Comparison of ENCODE assay signal across 25 cellular contexts in the genomic region with DNA sequence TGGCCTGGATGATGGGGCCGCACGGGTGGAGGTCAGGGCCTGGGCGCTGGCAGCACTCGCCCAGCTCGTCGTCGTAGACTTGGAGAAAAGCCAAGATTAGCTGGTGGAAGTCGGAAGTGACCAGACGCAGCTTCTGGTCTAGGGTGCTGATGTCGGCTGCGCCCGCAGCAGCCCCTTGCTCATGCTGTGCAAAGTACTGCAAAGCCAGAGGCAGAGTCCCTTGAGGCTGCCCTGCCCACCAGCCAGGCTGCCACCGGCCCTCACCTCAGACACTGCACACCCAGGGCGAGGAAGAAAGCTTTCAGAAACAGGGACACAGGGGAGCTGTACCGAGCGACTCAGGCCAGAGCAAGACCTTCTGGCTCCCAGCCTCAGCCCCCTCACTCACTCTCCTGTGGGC. TPM values are rescaled to one million over a fixed set of nuclear protein-coding genes. Genes with fewer than 3 reads are reported as not detected.
DNase-seq lines count a peak whose midpoint lies in the region; ATAC-seq, FAIRE-seq and TF ChIP-seq lines count a peak whose summit lies in the region.
"Had no signal": no experiment of that assay in that cellular context is flagged by ENCODE, and none has a peak within 500 bp of the region (broad histone marks: within the 10 kb centered on the region; RNA-seq: fewer than 3 reads in every experiment).

No MANE protein-coding gene starts in this region.

- no peak overlapping the region for H2BK5ac ChIP-seq in H9 (ENCODE audit: insufficient read length, low read length)

- TF ChIP-seq EP300 in GM12878 (IDR thresholded peaks at IDR 0.05; ENCODE audit: borderline replicate concordance in 1 of 2, control insufficient read depth in 1 of 2, low read depth in 2 of 2, low read length in 2 of 2): no peak

- no peak overlapping the region for H4K91ac ChIP-seq in H9 (ENCODE audit: insufficient read length, low read depth, low read length)

- H2BK12ac ChIP-seq in H9 (ENCODE audit: insufficient read length, low read depth, low read length): no peak overlapping the region

- H3K36me3 ChIP-seq in BE2C (no peaks in the 10 kb centered on the region; the same call in 1 of the 2 replicates), GM12878 (ENCODE audit: control insufficient read depth in 2 of 2, insufficient read depth in 2 of 2, low read length in 1 of 2) (peaks cover 0 to 2% of the 10 kb centered on the region in 2 experiments; a peak in 2 of 4 replicates), esophagus squamous epithelium (peaks cover 0 to 36% (median 0%) of the 10 kb centered on the region in 3 donors)

- H2AK5ac ChIP-seq in H9 (ENCODE audit: insufficient read length, low read length): no peak overlapping the region

- POLR2A ChIA-PET in GM12878 (lab: Charles Lee): no interaction called here

- SMC1A ChIA-PET in GM12878 (lab: Charles Lee; ENCODE audit: uncharacterized antibody, unreplicated experiment): no interaction called here

- no TSS peak for BruUV-seq in GM12878 (replicated peaks; lab: Mats Ljungman, UMichigan)

- ATAC-seq in GM12878 (no peak), HG03460 (IDR thresholded peaks at IDR 0.05; ENCODE audit: unreplicated experiment) (no peak)

- H3K23ac ChIP-seq in H9 (ENCODE audit: insufficient read length, low read depth, low read length): no peak overlapping the region

- H4K20me1 ChIP-seq in GM12878 (ENCODE audit: control insufficient read depth, insufficient read depth) (no peaks in the 10 kb centered on the region), H9 (ENCODE audit: control insufficient read depth, insufficient read depth, insufficient read length) (no peaks in the 10 kb centered on the region)

- H3K27me3 Mint-ChIP-seq in H9 (ENCODE audit: low read depth): no peaks in the 10 kb centered on the region
- H3K27me3 Mint-ChIP-seq: CD4-positive, CD25-positive, alpha-beta regulatory T cell had no signal

- no peak overlapping the region for H2BK15ac ChIP-seq in H9 (ENCODE audit: low read depth, low read length)

- H3K4me1 ChIP-seq in BE2C (no peaks in the 10 kb centered on the region), GM12878 (ENCODE audit: control insufficient read depth, insufficient read depth, low read length) (no peaks in the 10 kb centered on the region), esophagus squamous epithelium (peaks cover 0 to 10% (median 0%) of the 10 kb centered on the region in 3 donors), H9 (ENCODE audit: insufficient read depth, low read length) (no peaks in the 10 kb centered on the region)

- 81% methylated on average over 16 of the region's 16 CpGs for WGBS in GM12878 (ENCODE audit: insufficient coverage, insufficient replicate concordance, low lambda C conversion rate, missing lambda C conversion rate)
- 67% methylated on average over 3 of the region's 16 CpGs; no CpG with 5 or more reads in 1 of the 2 donors for WGBS in esophagus squamous epithelium, 2 donors
- no CpG with 5 or more reads among the region's 16 CpGs for WGBS in H9 (ENCODE audit: extremely low coverage, insufficient read length, low lambda C conversion rate)

- no peak overlapping the region for H3K27ac Mint-ChIP-seq in H9
- H3K27ac Mint-ChIP-seq: CD4-positive, CD25-positive, alpha-beta regulatory T cell; CD8-positive, alpha-beta memory T cell had no signal

- no peak overlapping the region for H3K14ac ChIP-seq in H9 (ENCODE audit: insufficient read depth, low read length)

- TF ChIP-seq POLR2A in GM12878 (IDR thresholded peaks at IDR 0.05; ENCODE audit: low read depth, low read length) (no peak), esophagus squamous epithelium (IDR thresholded peaks at IDR 0.05) (no peak)

- no peak overlapping the region for H4K5ac ChIP-seq in H9 (ENCODE audit: insufficient read length, low read depth, low read length)

- TF ChIP-seq CTCF in BE2C (IDR thresholded peaks at IDR 0.05; ENCODE audit: low read depth, low read length): no peak
- TF ChIP-seq CTCF in GM12878 (IDR thresholded peaks at IDR 0.05 in 2 of 3, conservative IDR thresholded peaks at IDR 0.05 in 1 of 3; ENCODE audit: control insufficient read depth in 2 of 3, extremely low read depth in 1 of 3, insufficient read depth in 1 of 3, low read depth in 3 of 3, low read length in 3 of 3): no peak
- no peak for TF ChIP-seq CTCF in esophagus squamous epithelium (IDR thresholded peaks at IDR 0.05)
- no peak for TF ChIP-seq CTCF in H9 (conservative IDR thresholded peaks at IDR 0.05)

- intact Hi-C loops in GM12878 (cut with micrococcal nuclease; ENCODE audit: unreplicated experiment): no loop called here
- intact Hi-C loops in esophagus squamous epithelium (cut with DNase I): no loop called here

- H3K23me2 ChIP-seq in H9 (ENCODE audit: insufficient read length, low read depth, low read length, poor library complexity, severe bottlenecking): no peaks in the 10 kb centered on the region

- H2BK120ac ChIP-seq in H9 (ENCODE audit: low read depth, low read length, poor library complexity, severe bottlenecking): no peak overlapping the region

- H3K18ac ChIP-seq in H9 (ENCODE audit: insufficient read length, low read depth, low read length): no peak overlapping the region

- no peak overlapping the region for H3K56ac ChIP-seq in H9 (ENCODE audit: insufficient read length, low read depth, low read length)

- H3K36me3 Mint-ChIP-seq in H9 (ENCODE audit: insufficient read depth in 1 of 3, low read depth in 3 of 3): peaks cover 27 to 57% (median 38%) of the 10 kb centered on the region in 3 experiments

- no peaks in the 10 kb centered on the region for H3K79me2 ChIP-seq in GM12878 (ENCODE audit: control insufficient read depth, insufficient read depth, low read length)
- H3K79me2 ChIP-seq in H9 (ENCODE audit: insufficient read depth, low read length): no peaks in the 10 kb centered on the region

- TF ChIP-seq RAD21 in GM12878 (IDR thresholded peaks at IDR 0.05; ENCODE audit: insufficient read depth, low read depth, low read length): no peak

- no peak overlapping the region for H3K4me3 Mint-ChIP-seq in H9
- H3K4me3 Mint-ChIP-seq: CD4-positive, CD25-positive, alpha-beta regulatory T cell; CD8-positive, alpha-beta memory T cell had no signal

- H2AFZ ChIP-seq in GM12878 (ENCODE audit: control insufficient read depth, low read depth, low read length) (no peak overlapping the region), H9 (ENCODE audit: low read length) (no peak overlapping the region)

- no peak overlapping the region for H2BK20ac ChIP-seq in H9 (ENCODE audit: low read depth, low read length, poor library complexity, severe bottlenecking)

- H3K4me2 ChIP-seq in GM12878 (ENCODE audit: control insufficient read depth, insufficient read depth) (no peak overlapping the region), H9 (ENCODE audit: insufficient read depth, insufficient read length, low read length) (no peak overlapping the region)

- FAIRE-seq in GM12878 (lab: Jason Lieb, UNC): no peak
- FAIRE-seq: G401.6, GM12892, GM18507, H1, HTR-8/SVneo had no signal

- H3K9me3 ChIP-seq in BE2C (no peaks in the 10 kb centered on the region), GM12878 (replicated peaks; ENCODE audit: control insufficient read depth, insufficient read depth, low read length) (no peaks in the 10 kb centered on the region), esophagus squamous epithelium (no peaks in the 10 kb centered on the region), H9 (ENCODE audit: control insufficient read depth, low read depth, low read length) (peaks cover 44% of the 10 kb centered on the region)
- H3K9me3 ChIP-seq: BLaER1 treated with 17β-estradiol and CSF1 and Interleukin-3, amounts not matched to agents 10 nM and 100 nM had no signal

- DNase-seq in BE2C (peak; percentile 33), NCI-H2196 (lab: John Stamatoyannopoulos, UW; ENCODE audit: unreplicated experiment) (peak; percentile 40), GM12878 (ENCODE audit: low read depth, low spot score) (no peak), epithelial cell of prostate (ENCODE audit: low read depth, low spot score) (no peak), esophagus squamous epithelium (lab: John Stamatoyannopoulos, UW) (no peak), SK-N-DZ (ENCODE audit: low spot score) (no peak), H9 (no peak)
- DNase-seq: 8988T; CD4-positive, CD25-positive, alpha-beta regulatory T cell; CD8-positive, alpha-beta memory T cell; COR-L47; DMS 273 treated with DMSO at 0.1 percent for 48 hours; HCEC 1CT; IMR-90; KBM-7 had no signal

- H3K4me3 ChIP-seq in BE2C (ENCODE audit: low read depth, low read length) (no peak overlapping the region), GM12878 (no peak overlapping the region), esophagus squamous epithelium (no peak overlapping the region)
- H3K4me3 ChIP-seq: BLaER1 treated with 17β-estradiol and CSF1 and Interleukin-3, amounts not matched to agents 10 nM and 100 nM had no signal

- H3K4me1 Mint-ChIP-seq in H9: no peaks in the 10 kb centered on the region
- H3K4me1 Mint-ChIP-seq: CD4-positive, CD25-positive, alpha-beta regulatory T cell; CD8-positive, alpha-beta memory T cell had no signal

- H3K4ac ChIP-seq in H9 (ENCODE audit: low read depth, low read length): no peak overlapping the region

- no peaks in the 10 kb centered on the region for H3K79me1 ChIP-seq in H9 (ENCODE audit: insufficient read depth, low read depth, low read length, poor library complexity, severe bottlenecking)

- no peak overlapping the region for H3T11ph ChIP-seq in H9 (ENCODE audit: low read length)

- H3K27ac ChIP-seq in GM12878 (ENCODE audit: control insufficient read depth, insufficient read depth) (no peak overlapping the region), epithelial cell of prostate (peak overlapping the region; percentile 36), esophagus squamous epithelium (no peak overlapping the region), H9 (ENCODE audit: insufficient read length, low read depth, low read length) (no peak overlapping the region)
- H3K27ac ChIP-seq: BLaER1 treated with 17β-estradiol and CSF1 and Interleukin-3, amounts not matched to agents 10 nM and 100 nM; HL-60 had no signal

- H3K9me3 Mint-ChIP-seq in H9: peaks cover 73 to 84% of the 10 kb centered on the region in 2 experiments
- H3K9me3 Mint-ChIP-seq: CD4-positive, CD25-positive, alpha-beta regulatory T cell; CD8-positive, alpha-beta memory T cell had no signal

- RAD21 ChIA-PET in GM12878 (lab: Charles Lee; ENCODE audit: unreplicated experiment): no interaction called here

- CTCF ChIA-PET in GM12878 (lab: Yijun Ruan, JAX): no interaction called here

- no peaks in the 10 kb centered on the region for H3K27me3 ChIP-seq in BE2C
- no peaks in the 10 kb centered on the region for H3K27me3 ChIP-seq in GM12878 (replicated peaks in 1 of 2; ENCODE audit: control insufficient read depth in 2 of 2, insufficient read depth in 2 of 2, low read length in 1 of 2)
- H3K27me3 ChIP-seq in esophagus squamous epithelium: no peaks in the 10 kb centered on the region
- H3K27me3 ChIP-seq in H9 (ENCODE audit: insufficient read depth, low read length): no peaks in the 10 kb centered on the region

- in situ Hi-C loops in GM12878 (cut with MboI): no loop called here

- H3K9ac ChIP-seq in GM12878 (ENCODE audit: control insufficient read depth, insufficient read depth, low read length) (no peak overlapping the region), H9 (ENCODE audit: extremely low read depth, insufficient read length, low read length) (no peak overlapping the region)

- no peak overlapping the region for H4K8ac ChIP-seq in H9 (replicated peaks; ENCODE audit: insufficient read length, low read depth, low read length)

RNA-seq across cellular contexts. Expression of gene TREX2, which starts 9.7 kb away (rescaled TPM):
- polyA plus RNA-seq in BE2C (2012; ENCODE audit: insufficient read depth, insufficient read length, low read depth): 4.6 TPM
- 1.9 and 3.4 TPM in 2 replicates for total RNA-seq in GM12878 (2013; cell fraction: nucleolus; rRNA removed)
- total RNA-seq in GM12878 (2014; rRNA removed): 0.65 and 0.85 TPM in 2 replicates
- 0.23 TPM in 1 of 2 replicates, not detected in the other for total RNA-seq in GM12878 (2014; rRNA removed; fragmentation: Illumina TruSeq; extraction: Trizol)
- 0.80 and 1.1 TPM in 2 replicates for total RNA-seq in GM12878 (2021)
- polyA plus RNA-seq in GM12878 (2011; ENCODE audit: low read depth): 0.21 TPM
- polyA plus RNA-seq in GM12878 (2011; rRNA removed): 0.14 TPM in 1 of 2 replicates, not detected in the other
- 0.27 and 0.62 TPM in 2 replicates for polyA plus RNA-seq in GM12878 (2011; cell fraction: cytosol; rRNA removed)
- 2.8 and 5.9 TPM in 2 replicates for polyA plus RNA-seq in GM12878 (2011; cell fraction: nucleus; rRNA removed)
- polyA plus RNA-seq in GM12878 (2012): 0.27 and 0.29 TPM in 2 replicates
- polyA plus RNA-seq in GM12878 (2014; fragmentation: Illumina TruSeq; extraction: Trizol): 0.09 TPM in 1 of 2 replicates, not detected in the other
- polyA plus RNA-seq in GM12878 (2014; fragmentation: Nextera tagmentation; extraction: Ambion mirVana): not detected
- polyA plus RNA-seq in GM12878 (2014; rRNA removed): 0.84 and 0.97 TPM in 2 replicates
- under 1 TPM; 0.50 to 0.60 TPM for polyA plus RNA-seq in GM12878 (2016; fragmentation: Nextera tagmentation; extraction: Ambion mirVana)
- polyA minus RNA-seq in GM12878 (2011; rRNA and poly(A)+ RNA removed): 0.46 TPM in 1 of 2 replicates, not detected in the other
- 0.80 and 0.83 TPM in 2 replicates for polyA minus RNA-seq in GM12878 (2011; cell fraction: cytosol; rRNA and poly(A)+ RNA removed)
- polyA minus RNA-seq in GM12878 (2011; cell fraction: nucleus; rRNA and poly(A)+ RNA removed): 1.6 and 5.4 TPM in 2 replicates
- 1 to 10 TPM; 1.4 to 6.6 (median 4.3) TPM for total RNA-seq in esophagus squamous epithelium
- polyA plus RNA-seq in SK-N-DZ (2014; cell fraction: cytosol; rRNA removed): not detected in 2 replicates
- 1.7 and 5.4 TPM in 2 replicates for polyA plus RNA-seq in SK-N-DZ (2014; cell fraction: nucleus; rRNA removed)
- 1.1 and 1.3 TPM in 2 replicates for total RNA-seq in H9 (2021)
- polyA plus RNA-seq: AG04450 had no signal

RNA-seq across cellular contexts. Expression of gene HAUS7, which starts 14.8 kb away (rescaled TPM):
- polyA plus RNA-seq in BE2C (2012; ENCODE audit: insufficient read depth, insufficient read length, low read depth): 81.5 TPM
- total RNA-seq in GM12878 (2013; cell fraction: nucleolus; rRNA removed): 11.0 and 11.4 TPM in 2 replicates
- 20.5 and 26.2 TPM in 2 replicates for total RNA-seq in GM12878 (2014; rRNA removed)
- 22.1 and 22.7 TPM in 2 replicates for total RNA-seq in GM12878 (2014; rRNA removed; fragmentation: Illumina TruSeq; extraction: Trizol)
- 40.5 and 44.5 TPM in 2 replicates for total RNA-seq in GM12878 (2021)
- polyA plus RNA-seq in GM12878 (2011; ENCODE audit: low read depth): 5.0 TPM
- 12.7 and 20.3 TPM in 2 replicates for polyA plus RNA-seq in GM12878 (2011; rRNA removed)
- polyA plus RNA-seq in GM12878 (2011; cell fraction: cytosol; rRNA removed): 39.1 and 47.7 TPM in 2 replicates
- polyA plus RNA-seq in GM12878 (2011; cell fraction: nucleus; rRNA removed): 52.3 and 76.7 TPM in 2 replicates
- 15.2 and 15.5 TPM in 2 replicates for polyA plus RNA-seq in GM12878 (2012)
- polyA plus RNA-seq in GM12878 (2014; fragmentation: Illumina TruSeq; extraction: Trizol): 8.0 and 16.6 TPM in 2 replicates
- polyA plus RNA-seq in GM12878 (2014; fragmentation: Nextera tagmentation; extraction: Ambion mirVana): 10 to 100 TPM in 1 of 2 experiments, 1 to 10 TPM in 1; 6.7 to 15.6 TPM
- polyA plus RNA-seq in GM12878 (2014; rRNA removed): 36.5 and 45.2 TPM in 2 replicates
- 10 to 100 TPM; 61.0 to 63.3 TPM for polyA plus RNA-seq in GM12878 (2016; fragmentation: Nextera tagmentation; extraction: Ambion mirVana)
- 20.2 and 37.0 TPM in 2 replicates for polyA minus RNA-seq in GM12878 (2011; rRNA and poly(A)+ RNA removed)
- polyA minus RNA-seq in GM12878 (2011; cell fraction: cytosol; rRNA and poly(A)+ RNA removed): 7.1 and 10.3 TPM in 2 replicates
- 12.3 and 16.2 TPM in 2 replicates for polyA minus RNA-seq in GM12878 (2011; cell fraction: nucleus; rRNA and poly(A)+ RNA removed)
- total RNA-seq in esophagus squamous epithelium: 10 to 100 TPM in 3 of 4 donors, 1 to 10 TPM in 1; 8.8 to 21.0 (median 12.1) TPM
- 59.1 and 84.3 TPM in 2 replicates for polyA plus RNA-seq in SK-N-DZ (2014; cell fraction: cytosol; rRNA removed)
- polyA plus RNA-seq in SK-N-DZ (2014; cell fraction: nucleus; rRNA removed): 76.1 and 108 TPM in 2 replicates
- 43.1 and 45.3 TPM in 2 replicates for total RNA-seq in H9 (2021)

RNA-seq across cellular contexts. Expression of gene BGN, which starts 39.2 kb away (rescaled TPM):
- 54.0 TPM for polyA plus RNA-seq in BE2C (2012; ENCODE audit: insufficient read depth, insufficient read length, low read depth)
- not detected in 2 replicates for total RNA-seq in GM12878 (2013; cell fraction: nucleolus; rRNA removed)
- not detected in 2 replicates for total RNA-seq in GM12878 (2014; rRNA removed)
- total RNA-seq in GM12878 (2014; rRNA removed; fragmentation: Illumina TruSeq; extraction: Trizol): not detected in 2 replicates
- total RNA-seq in GM12878 (2021): 0.18 and 0.27 TPM in 2 replicates
- not detected for polyA plus RNA-seq in GM12878 (2011; ENCODE audit: low read depth)
- not detected in 2 replicates for polyA plus RNA-seq in GM12878 (2011; rRNA removed)
- not detected in 2 replicates for polyA plus RNA-seq in GM12878 (2011; cell fraction: cytosol; rRNA removed)
- polyA plus RNA-seq in GM12878 (2011; cell fraction: nucleus; rRNA removed): not detected in 2 replicates
- polyA plus RNA-seq in GM12878 (2012): not detected in 2 replicates
- not detected in 2 replicates for polyA plus RNA-seq in GM12878 (2014; fragmentation: Illumina TruSeq; extraction: Trizol)
- not detected for polyA plus RNA-seq in GM12878 (2014; fragmentation: Nextera tagmentation; extraction: Ambion mirVana)
- not detected in 2 replicates for polyA plus RNA-seq in GM12878 (2014; rRNA removed)
- polyA plus RNA-seq in GM12878 (2016; fragmentation: Nextera tagmentation; extraction: Ambion mirVana): under 1 TPM; 0.06 to 0.12 TPM
- not detected in 2 replicates for polyA minus RNA-seq in GM12878 (2011; rRNA and poly(A)+ RNA removed)
- polyA minus RNA-seq in GM12878 (2011; cell fraction: cytosol; rRNA and poly(A)+ RNA removed): not detected in 2 replicates
- not detected in 2 replicates for polyA minus RNA-seq in GM12878 (2011; cell fraction: nucleus; rRNA and poly(A)+ RNA removed)
- 10 to 100 TPM in 3 of 4 donors, 1 to 10 TPM in 1; 6.7 to 26.7 (median 15.7) TPM for total RNA-seq in esophagus squamous epithelium
- polyA plus RNA-seq in SK-N-DZ (2014; cell fraction: cytosol; rRNA removed): 0.13 TPM in 2 replicates
- 0.72 TPM in 1 of 2 replicates, not detected in the other for polyA plus RNA-seq in SK-N-DZ (2014; cell fraction: nucleus; rRNA removed)
- total RNA-seq in H9 (2021): 1.2 and 1.5 TPM in 2 replicates
- total RNA-seq: CD4-positive, CD25-positive, alpha-beta regulatory T cell; CD8-positive, alpha-beta memory T cell had no signal
- polyA plus RNA-seq: CD4-positive, CD25-positive, alpha-beta regulatory T cell; CD8-positive, alpha-beta memory T cell had no signal

RNA-seq across cellular contexts. Expression of gene ZFP92, which starts 44.3 kb away (rescaled TPM):
- 0.76 TPM for polyA plus RNA-seq in BE2C (2012; ENCODE audit: insufficient read depth, insufficient read length, low read depth)
- 3.2 and 3.7 TPM in 2 replicates for total RNA-seq in GM12878 (2013; cell fraction: nucleolus; rRNA removed)
- total RNA-seq in GM12878 (2014; rRNA removed): 0.06 and 0.11 TPM in 2 replicates
- 0.09 and 0.14 TPM in 2 replicates for total RNA-seq in GM12878 (2014; rRNA removed; fragmentation: Illumina TruSeq; extraction: Trizol)
- 0.13 and 0.31 TPM in 2 replicates for total RNA-seq in GM12878 (2021)
- polyA plus RNA-seq in GM12878 (2011; ENCODE audit: low read depth): 0.62 TPM
- 1.4 and 1.6 TPM in 2 replicates for polyA plus RNA-seq in GM12878 (2011; rRNA removed)
- polyA plus RNA-seq in GM12878 (2011; cell fraction: cytosol; rRNA removed): 1.6 TPM in 2 replicates
- polyA plus RNA-seq in GM12878 (2011; cell fraction: nucleus; rRNA removed): 4.0 and 4.2 TPM in 2 replicates
- 0.72 and 0.93 TPM in 2 replicates for polyA plus RNA-seq in GM12878 (2012)
- 0.16 and 0.27 TPM in 2 replicates for polyA plus RNA-seq in GM12878 (2014; fragmentation: Illumina TruSeq; extraction: Trizol)
- polyA plus RNA-seq in GM12878 (2014; fragmentation: Nextera tagmentation; extraction: Ambion mirVana): under 1 TPM; 0.02 to 0.03 TPM
- polyA plus RNA-seq in GM12878 (2014; rRNA removed): 0.09 and 0.19 TPM in 2 replicates
- polyA plus RNA-seq in GM12878 (2016; fragmentation: Nextera tagmentation; extraction: Ambion mirVana): not detected
- polyA minus RNA-seq in GM12878 (2011; rRNA and poly(A)+ RNA removed): 1.6 and 2.4 TPM in 2 replicates
- 1.0 and 1.7 TPM in 2 replicates for polyA minus RNA-seq in GM12878 (2011; cell fraction: cytosol; rRNA and poly(A)+ RNA removed)
- polyA minus RNA-seq in GM12878 (2011; cell fraction: nucleus; rRNA and poly(A)+ RNA removed): 0.97 and 1.7 TPM in 2 replicates
- under 1 TPM; 0.11 to 0.97 (median 0.37) TPM for total RNA-seq in esophagus squamous epithelium
- polyA plus RNA-seq in SK-N-DZ (2014; cell fraction: cytosol; rRNA removed): 0.03 TPM in 1 of 2 replicates, not detected in the other
- polyA plus RNA-seq in SK-N-DZ (2014; cell fraction: nucleus; rRNA removed): 0.17 TPM in 1 of 2 replicates, not detected in the other
- total RNA-seq in H9 (2021): 0.66 and 0.68 TPM in 2 replicates

RNA-seq across cellular contexts. Expression of gene PNMA6E, which starts 54.4 kb away (rescaled TPM):
- polyA plus RNA-seq in BE2C (2012; ENCODE audit: insufficient read depth, insufficient read length, low read depth): 0.19 TPM
- total RNA-seq in GM12878 (2013; cell fraction: nucleolus; rRNA removed): not detected in 2 replicates
- total RNA-seq in GM12878 (2014; rRNA removed): not detected in 2 replicates
- total RNA-seq in GM12878 (2014; rRNA removed; fragmentation: Illumina TruSeq; extraction: Trizol): not detected in 2 replicates
- total RNA-seq in GM12878 (2021): not detected in 2 replicates
- not detected for polyA plus RNA-seq in GM12878 (2011; ENCODE audit: low read depth)
- polyA plus RNA-seq in GM12878 (2011; rRNA removed): not detected in 2 replicates
- polyA plus RNA-seq in GM12878 (2011; cell fraction: cytosol; rRNA removed): not detected in 2 replicates
- not detected in 2 replicates for polyA plus RNA-seq in GM12878 (2011; cell fraction: nucleus; rRNA removed)
- not detected in 2 replicates for polyA plus RNA-seq in GM12878 (2012)
- not detected in 2 replicates for polyA plus RNA-seq in GM12878 (2014; fragmentation: Illumina TruSeq; extraction: Trizol)
- not detected for polyA plus RNA-seq in GM12878 (2014; fragmentation: Nextera tagmentation; extraction: Ambion mirVana)
- not detected in 2 replicates for polyA plus RNA-seq in GM12878 (2014; rRNA removed)
- not detected for polyA plus RNA-seq in GM12878 (2016; fragmentation: Nextera tagmentation; extraction: Ambion mirVana)
- polyA minus RNA-seq in GM12878 (2011; rRNA and poly(A)+ RNA removed): not detected in 2 replicates
- not detected in 2 replicates for polyA minus RNA-seq in GM12878 (2011; cell fraction: cytosol; rRNA and poly(A)+ RNA removed)
- not detected in 2 replicates for polyA minus RNA-seq in GM12878 (2011; cell fraction: nucleus; rRNA and poly(A)+ RNA removed)
- total RNA-seq in esophagus squamous epithelium: not detected
- not detected in 2 replicates for polyA plus RNA-seq in SK-N-DZ (2014; cell fraction: cytosol; rRNA removed)
- not detected in 2 replicates for polyA plus RNA-seq in SK-N-DZ (2014; cell fraction: nucleus; rRNA removed)
- not detected in 2 replicates for total RNA-seq in H9 (2021)
- total RNA-seq: A673; CD4-positive, CD25-positive, alpha-beta regulatory T cell; CD8-positive, alpha-beta memory T cell; H1; IMR-90 had no signal
- polyA plus RNA-seq: AG04450; CD4-positive, CD25-positive, alpha-beta regulatory T cell; CD8-positive, alpha-beta memory T cell; H1; IMR-90 had no signal

Comparison
In these comparisons a context has a peak if more than half of its experiments do, and no peak if none do; other contexts are left out.
1. DNase-seq: peak in BE2C (single experiment) and NCI-H2196 (single experiment); none in GM12878 (single experiment), epithelial cell of prostate (single experiment), esophagus squamous epithelium (single experiment), SK-N-DZ (single experiment) and H9 (single experiment).